In genomic region chr9:137975527-137975913, GRCh38 we compare ENCODE assay signal across 19 cellular contexts.
"Had no signal": no experiment of that assay in that cellular context is flagged by ENCODE, and none has a peak within 500 bp of the region (broad histone marks: within the 10 kb centered on the region; RNA-seq: fewer than 3 reads in every experiment).

No MANE protein-coding gene starts in this region.

- DNase-seq: activated CD4-positive, alpha-beta T cell treated with anti-CD3 and anti-CD28 coated beads for 4 hours; activated CD4-positive, alpha-beta T cell treated with anti-CD3 and anti-CD28 coated beads, Interleukin-2, amount 50 U/mL, for 4 hours; activated naive CD4-positive, alpha-beta T cell treated with Interleukin-2 at 50 U/mL for 16 hours; activated naive CD8-positive, alpha-beta T cell treated with anti-CD3 and anti-CD28 coated beads for 36 hours; activated T-cell treated with anti-CD3 and anti-CD28 coated beads, Interleukin-2, amount 50 U/mL, for 1 hour; body of pancreas; dermis blood vessel endothelial cell; effector CD4-positive, alpha-beta T cell; foreskin keratinocyte; naive thymus-derived CD4-positive, alpha-beta T cell; nucleus accumbens; stimulated activated CD4-positive, alpha-beta T cell treated with anti-CD3 and anti-CD28 coated beads, Interleukin-12 subunit alpha, Interleukin-12 subunit beta, amount 100 ng/mL, for 4 hours; stimulated activated CD4-positive, alpha-beta T cell treated with anti-CD3 and anti-CD28 coated beads, Interleukin-4, amount 100 ng/mL, for 1 hour had no signal

- H3K4me1 ChIP-seq: adrenal gland, body of pancreas, esophagus muscularis mucosa, foreskin keratinocyte, heart left ventricle, upper lobe of left lung had no signal

- H3K9me3 ChIP-seq: adrenal gland, body of pancreas, esophagus muscularis mucosa, heart left ventricle, upper lobe of left lung had no signal

- H3K4me3 ChIP-seq: adrenal gland, body of pancreas, esophagus muscularis mucosa, heart left ventricle, upper lobe of left lung had no signal

- H3K27ac ChIP-seq: adrenal gland, body of pancreas, esophagus muscularis mucosa, foreskin keratinocyte, heart left ventricle, upper lobe of left lung had no signal

- H3K36me3 ChIP-seq: adrenal gland, esophagus muscularis mucosa, heart left ventricle, upper lobe of left lung had no signal

- ATAC-seq: activated T-helper 17 cell treated with anti-CD3 and anti-CD28 coated beads, Interleukin-2, amount 50 U/mL, for 72 hours; body of pancreas; foreskin keratinocyte; heart left ventricle; naive thymus-derived CD4-positive, alpha-beta T cell; right cardiac atrium had no signal

- H3K27me3 ChIP-seq: adrenal gland, body of pancreas, foreskin keratinocyte, upper lobe of left lung had no signal
